ENCODE assay signal across 1 cellular context in the genomic region with DNA sequence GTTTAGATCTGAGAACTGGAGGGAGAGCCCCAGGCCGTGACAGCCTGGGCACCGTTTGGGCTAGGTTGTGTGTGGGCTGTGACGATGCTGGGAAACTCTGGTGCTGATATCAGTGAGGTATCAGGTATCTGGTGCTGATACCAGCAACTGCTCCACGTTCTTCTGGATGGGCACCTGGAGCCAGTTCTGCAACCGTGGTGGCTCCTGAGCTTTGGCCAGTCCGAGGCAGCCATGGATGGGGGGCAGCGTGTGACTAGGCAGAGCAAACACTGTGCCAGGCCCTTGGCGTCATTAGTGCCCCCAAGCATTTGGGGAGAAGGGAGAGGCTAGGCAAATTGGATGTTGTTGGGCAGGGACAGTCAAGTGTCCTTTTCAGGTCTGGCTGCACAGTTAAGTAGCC.
TF ChIP-seq lines count a peak whose summit lies in the region.

No MANE protein-coding gene starts in this region.

TF ChIP-seq in WTC11, 78 proteins besides CTCF, POLR2A, EP300 and RAD21 (continued from another document):
- TF ChIP-seq, protein P1, sequence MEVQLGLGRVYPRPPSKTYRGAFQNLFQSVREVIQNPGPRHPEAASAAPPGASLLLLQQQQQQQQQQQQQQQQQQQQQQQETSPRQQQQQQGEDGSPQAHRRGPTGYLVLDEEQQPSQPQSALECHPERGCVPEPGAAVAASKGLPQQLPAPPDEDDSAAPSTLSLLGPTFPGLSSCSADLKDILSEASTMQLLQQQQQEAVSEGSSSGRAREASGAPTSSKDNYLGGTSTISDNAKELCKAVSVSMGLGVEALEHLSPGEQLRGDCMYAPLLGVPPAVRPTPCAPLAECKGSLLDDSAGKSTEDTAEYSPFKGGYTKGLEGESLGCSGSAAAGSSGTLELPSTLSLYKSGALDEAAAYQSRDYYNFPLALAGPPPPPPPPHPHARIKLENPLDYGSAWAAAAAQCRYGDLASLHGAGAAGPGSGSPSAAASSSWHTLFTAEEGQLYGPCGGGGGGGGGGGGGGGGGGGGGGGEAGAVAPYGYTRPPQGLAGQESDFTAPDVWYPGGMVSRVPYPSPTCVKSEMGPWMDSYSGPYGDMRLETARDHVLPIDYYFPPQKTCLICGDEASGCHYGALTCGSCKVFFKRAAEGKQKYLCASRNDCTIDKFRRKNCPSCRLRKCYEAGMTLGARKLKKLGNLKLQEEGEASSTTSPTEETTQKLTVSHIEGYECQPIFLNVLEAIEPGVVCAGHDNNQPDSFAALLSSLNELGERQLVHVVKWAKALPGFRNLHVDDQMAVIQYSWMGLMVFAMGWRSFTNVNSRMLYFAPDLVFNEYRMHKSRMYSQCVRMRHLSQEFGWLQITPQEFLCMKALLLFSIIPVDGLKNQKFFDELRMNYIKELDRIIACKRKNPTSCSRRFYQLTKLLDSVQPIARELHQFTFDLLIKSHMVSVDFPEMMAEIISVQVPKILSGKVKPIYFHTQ (CRISPR knock-in tag; IDR thresholded peaks at IDR 0.05) = no peak
- TF ChIP-seq ESRRA (CRISPR knock-in tag; IDR thresholded peaks at IDR 0.05; ENCODE audit: borderline replicate concordance) (no peak), CREM (CRISPR knock-in tag; IDR thresholded peaks at IDR 0.05) (no peak), ZNF219 (CRISPR knock-in tag; IDR thresholded peaks at IDR 0.05; ENCODE audit: borderline replicate concordance) (no peak)
- TF ChIP-seq, protein P2, sequence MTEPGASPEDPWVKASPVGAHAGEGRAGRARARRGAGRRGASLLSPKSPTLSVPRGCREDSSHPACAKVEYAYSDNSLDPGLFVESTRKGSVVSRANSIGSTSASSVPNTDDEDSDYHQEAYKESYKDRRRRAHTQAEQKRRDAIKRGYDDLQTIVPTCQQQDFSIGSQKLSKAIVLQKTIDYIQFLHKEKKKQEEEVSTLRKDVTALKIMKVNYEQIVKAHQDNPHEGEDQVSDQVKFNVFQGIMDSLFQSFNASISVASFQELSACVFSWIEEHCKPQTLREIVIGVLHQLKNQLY (CRISPR knock-in tag; IDR thresholded peaks at IDR 0.05) = no peak
- TF ChIP-seq, protein P3, sequence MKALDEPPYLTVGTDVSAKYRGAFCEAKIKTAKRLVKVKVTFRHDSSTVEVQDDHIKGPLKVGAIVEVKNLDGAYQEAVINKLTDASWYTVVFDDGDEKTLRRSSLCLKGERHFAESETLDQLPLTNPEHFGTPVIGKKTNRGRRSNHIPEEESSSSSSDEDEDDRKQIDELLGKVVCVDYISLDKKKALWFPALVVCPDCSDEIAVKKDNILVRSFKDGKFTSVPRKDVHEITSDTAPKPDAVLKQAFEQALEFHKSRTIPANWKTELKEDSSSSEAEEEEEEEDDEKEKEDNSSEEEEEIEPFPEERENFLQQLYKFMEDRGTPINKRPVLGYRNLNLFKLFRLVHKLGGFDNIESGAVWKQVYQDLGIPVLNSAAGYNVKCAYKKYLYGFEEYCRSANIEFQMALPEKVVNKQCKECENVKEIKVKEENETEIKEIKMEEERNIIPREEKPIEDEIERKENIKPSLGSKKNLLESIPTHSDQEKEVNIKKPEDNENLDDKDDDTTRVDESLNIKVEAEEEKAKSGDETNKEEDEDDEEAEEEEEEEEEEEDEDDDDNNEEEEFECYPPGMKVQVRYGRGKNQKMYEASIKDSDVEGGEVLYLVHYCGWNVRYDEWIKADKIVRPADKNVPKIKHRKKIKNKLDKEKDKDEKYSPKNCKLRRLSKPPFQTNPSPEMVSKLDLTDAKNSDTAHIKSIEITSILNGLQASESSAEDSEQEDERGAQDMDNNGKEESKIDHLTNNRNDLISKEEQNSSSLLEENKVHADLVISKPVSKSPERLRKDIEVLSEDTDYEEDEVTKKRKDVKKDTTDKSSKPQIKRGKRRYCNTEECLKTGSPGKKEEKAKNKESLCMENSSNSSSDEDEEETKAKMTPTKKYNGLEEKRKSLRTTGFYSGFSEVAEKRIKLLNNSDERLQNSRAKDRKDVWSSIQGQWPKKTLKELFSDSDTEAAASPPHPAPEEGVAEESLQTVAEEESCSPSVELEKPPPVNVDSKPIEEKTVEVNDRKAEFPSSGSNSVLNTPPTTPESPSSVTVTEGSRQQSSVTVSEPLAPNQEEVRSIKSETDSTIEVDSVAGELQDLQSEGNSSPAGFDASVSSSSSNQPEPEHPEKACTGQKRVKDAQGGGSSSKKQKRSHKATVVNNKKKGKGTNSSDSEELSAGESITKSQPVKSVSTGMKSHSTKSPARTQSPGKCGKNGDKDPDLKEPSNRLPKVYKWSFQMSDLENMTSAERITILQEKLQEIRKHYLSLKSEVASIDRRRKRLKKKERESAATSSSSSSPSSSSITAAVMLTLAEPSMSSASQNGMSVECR (CRISPR knock-in tag; IDR thresholded peaks at IDR 0.05; ENCODE audit: borderline replicate concordance) = no peak
